8 cellular contexts compared by ENCODE assay signal in genomic region chr16:1308036-1308976, GRCh38. TPM values are rescaled to one million over a fixed set of nuclear protein-coding genes. Genes with fewer than 3 reads are reported as not detected.
A peak's percentile ranks its signal among the peaks of the same experiment; 100 is the strongest.
DNase-seq lines count a peak whose midpoint lies in the region; ATAC-seq and TF ChIP-seq lines count a peak whose summit lies in the region.

No MANE protein-coding gene starts in this region.

- peak overlapping the region; percentile 87 for H3K4me3 Mint-ChIP-seq in T-helper 1 cell treated with Interleukin-12 subunit alpha and Interleukin-12 subunit beta and Interleukin-4 antibody, amounts not matched to agents 30 μg/mL and 1 μg/mL, for 36 hours
- H3K4me3 Mint-ChIP-seq in progenitor cell of endocrine pancreas (ENCODE audit: low read depth) = peak overlapping the region; percentile 84

- DNase-seq in T-helper 1 cell (no peak), progenitor cell of endocrine pancreas (ENCODE audit: low spot score, unreplicated experiment) (no peak), CD1c-positive myeloid dendritic cell (ENCODE audit: extremely low spot score) (no peak)

- H3K27me3 Mint-ChIP-seq in T-helper 1 cell treated with Interleukin-12 subunit alpha and Interleukin-12 subunit beta and Interleukin-4 antibody, amounts not matched to agents 30 μg/mL and 1 μg/mL, for 36 hours (ENCODE audit: low read depth) = no peaks in the 10 kb centered on the region
- no peaks in the 10 kb centered on the region for H3K27me3 Mint-ChIP-seq in progenitor cell of endocrine pancreas

- H3K36me3 Mint-ChIP-seq in T-helper 1 cell treated with Interleukin-12 subunit alpha and Interleukin-12 subunit beta and Interleukin-4 antibody, amounts not matched to agents 30 μg/mL and 1 μg/mL, for 36 hours (ENCODE audit: low read depth) = peaks cover 4% of the 10 kb centered on the region
- H3K36me3 Mint-ChIP-seq in progenitor cell of endocrine pancreas (ENCODE audit: insufficient read depth) = peaks cover 2% of the 10 kb centered on the region

- no peaks in the 10 kb centered on the region for H3K9me3 Mint-ChIP-seq in T-helper 1 cell treated with Interleukin-12 subunit alpha and Interleukin-12 subunit beta and Interleukin-4 antibody, amounts not matched to agents 30 μg/mL and 1 μg/mL, for 36 hours
- H3K9me3 Mint-ChIP-seq in progenitor cell of endocrine pancreas (ENCODE audit: low read depth) = no peaks in the 10 kb centered on the region

- TF ChIP-seq POLR2A in Raji (IDR thresholded peaks at IDR 0.05; ENCODE audit: insufficient read depth, low read depth, low read length) = peak; percentile 67

- no peak for TF ChIP-seq CTCF in progenitor cell of endocrine pancreas (IDR thresholded peaks at IDR 0.05; ENCODE audit: unreplicated experiment)

- peaks cover 21% of the 10 kb centered on the region for H3K4me1 Mint-ChIP-seq in T-helper 1 cell treated with Interleukin-12 subunit alpha and Interleukin-12 subunit beta and Interleukin-4 antibody, amounts not matched to agents 30 μg/mL and 1 μg/mL, for 36 hours (ENCODE audit: low read depth)
- peaks cover 22% of the 10 kb centered on the region for H3K4me1 Mint-ChIP-seq in progenitor cell of endocrine pancreas (ENCODE audit: low read depth)

- peak overlapping the region; percentile 99 for H3K27ac Mint-ChIP-seq in T-helper 1 cell treated with Interleukin-12 subunit alpha and Interleukin-12 subunit beta and Interleukin-4 antibody, amounts not matched to agents 30 μg/mL and 1 μg/mL, for 36 hours
- H3K27ac Mint-ChIP-seq in progenitor cell of endocrine pancreas = peak overlapping the region; percentile 64

- ATAC-seq in HG03025 (IDR thresholded peaks at IDR 0.05; ENCODE audit: low FRiP score, unreplicated experiment) = peak; percentile 9
- peak; percentile 9 for ATAC-seq in esophagus mucosa
- ATAC-seq in HG02798 (IDR thresholded peaks at IDR 0.05; ENCODE audit: poor library complexity, unreplicated experiment) = no peak

RNA-seq across cellular contexts. Expression of gene UBE2I, which starts 1.1 kb away (rescaled TPM):
- 93.1 TPM for total RNA-seq in esophagus mucosa
- total RNA-seq in progenitor cell of endocrine pancreas = 211 and 212 TPM in 2 replicates

RNA-seq across cellular contexts. Expression of gene BAIAP3, which starts 25.1 kb away (rescaled TPM):
- total RNA-seq in esophagus mucosa = 2.0 TPM
- 17.5 and 18.2 TPM in 2 replicates for total RNA-seq in progenitor cell of endocrine pancreas

RNA-seq across cellular contexts. Expression of gene TSR3, which starts 43.4 kb away (rescaled TPM):
- 42.6 TPM for total RNA-seq in esophagus mucosa
- total RNA-seq in progenitor cell of endocrine pancreas = 52.6 and 56.8 TPM in 2 replicates

RNA-seq across cellular contexts. Expression of gene GNPTG, which starts 43.4 kb away (rescaled TPM):
- total RNA-seq in esophagus mucosa (25.7 TPM), progenitor cell of endocrine pancreas (49.7 and 51.7 TPM in 2 replicates)

RNA-seq across cellular contexts. Expression of gene TPSD1, which starts 52.4 kb away (rescaled TPM):
- total RNA-seq in esophagus mucosa = not detected
- total RNA-seq in progenitor cell of endocrine pancreas = not detected in 2 replicates
